8 cellular contexts compared by ENCODE assay signal in genomic region chr2:9951522-9952285, GRCh38.
DNase-seq lines count a peak whose midpoint lies in the region; ATAC-seq, FAIRE-seq and TF ChIP-seq lines count a peak whose summit lies in the region.

A gene with protein sequence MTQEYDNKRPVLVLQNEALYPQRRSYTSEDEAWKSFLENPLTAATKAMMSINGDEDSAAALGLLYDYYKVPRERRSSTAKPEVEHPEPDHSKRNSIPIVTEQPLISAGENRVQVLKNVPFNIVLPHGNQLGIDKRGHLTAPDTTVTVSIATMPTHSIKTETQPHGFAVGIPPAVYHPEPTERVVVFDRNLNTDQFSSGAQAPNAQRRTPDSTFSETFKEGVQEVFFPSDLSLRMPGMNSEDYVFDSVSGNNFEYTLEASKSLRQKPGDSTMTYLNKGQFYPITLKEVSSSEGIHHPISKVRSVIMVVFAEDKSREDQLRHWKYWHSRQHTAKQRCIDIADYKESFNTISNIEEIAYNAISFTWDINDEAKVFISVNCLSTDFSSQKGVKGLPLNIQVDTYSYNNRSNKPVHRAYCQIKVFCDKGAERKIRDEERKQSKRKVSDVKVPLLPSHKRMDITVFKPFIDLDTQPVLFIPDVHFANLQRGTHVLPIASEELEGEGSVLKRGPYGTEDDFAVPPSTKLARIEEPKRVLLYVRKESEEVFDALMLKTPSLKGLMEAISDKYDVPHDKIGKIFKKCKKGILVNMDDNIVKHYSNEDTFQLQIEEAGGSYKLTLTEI (plus strand): TSS chr2:9951693. CDS start chr2:9951834, 141 bp downstream.

- in situ Hi-C loops in astrocyte of the spinal cord (cut with HindIII; ENCODE audit: low sequenced_read_pairs) = no loop called here

- peak within 1 kb of the TSS; percentile 45 for H3K4me3 ChIP-seq in astrocyte of the spinal cord (ENCODE audit: low read depth, low read length)

- no peak for TF ChIP-seq CTCF in astrocyte of the spinal cord (IDR thresholded peaks at IDR 0.05; ENCODE audit: low read depth, low read length)

- peak; percentile 100 for DNase-seq in GM18507 (ENCODE audit: extremely low spot score, insufficient read length, low read depth)
- peak; percentile 80 for DNase-seq in NCI-H2029 (lab: John Stamatoyannopoulos, UW)
- DNase-seq in T1000 (lab: John Stamatoyannopoulos, UW) = peak; percentile 89
- peak; percentile 88 for DNase-seq in astrocyte of the spinal cord (ENCODE audit: low read depth, low spot score)
- DNase-seq in hippocampal formation (lab: John Stamatoyannopoulos, UW) = peak; percentile 81 to 91
- peak; percentile 94 for DNase-seq in retina
- no peak for DNase-seq in 8988T

- FAIRE-seq in GM18507 (lab: Jason Lieb, UNC) = peak; percentile 71

- peak; percentile 95 for ATAC-seq in HG03025 (IDR thresholded peaks at IDR 0.05; ENCODE audit: low FRiP score, unreplicated experiment)
